Comparison of ENCODE assay signal across 7 cellular contexts in the genomic region with DNA sequence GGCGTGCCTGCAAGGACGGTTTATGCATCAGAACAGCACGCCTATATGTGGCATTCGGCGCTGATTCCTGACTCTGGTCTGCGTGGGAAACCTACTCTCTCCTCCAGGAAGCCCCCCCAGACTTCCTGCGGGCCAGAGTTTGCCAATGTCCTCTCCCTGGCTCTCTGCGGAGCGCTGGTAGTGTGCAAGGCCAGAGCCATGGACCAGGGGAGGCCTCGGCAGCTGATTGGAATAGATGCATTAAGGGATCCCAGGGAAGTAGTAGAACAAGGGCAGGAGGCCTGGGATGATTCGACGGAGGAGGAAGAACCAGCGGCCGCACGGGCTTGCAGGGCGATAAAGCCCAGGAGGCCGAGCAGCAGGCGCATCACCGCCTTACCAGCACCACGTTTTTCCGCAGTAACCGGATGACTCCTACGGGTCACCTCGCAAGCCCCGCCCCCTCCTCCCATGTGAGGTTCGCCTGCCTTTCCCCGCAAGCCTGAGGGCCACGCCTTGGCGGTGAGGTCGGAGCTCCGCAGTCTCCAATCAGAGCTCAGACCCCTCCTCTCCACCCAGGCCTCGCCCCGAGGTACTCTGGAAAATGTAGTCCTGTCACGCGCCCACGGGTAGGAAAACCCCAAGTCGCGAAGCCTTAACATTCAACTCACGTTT. TPM values are rescaled to one million over a fixed set of nuclear protein-coding genes. Genes with fewer than 3 reads are reported as not detected.
DNase-seq lines count a peak whose midpoint lies in the region; ATAC-seq and TF ChIP-seq lines count a peak whose summit lies in the region.

No MANE protein-coding gene starts in this region.

- no peaks in the 10 kb centered on the region for H3K4me1 Mint-ChIP-seq in endothelial cell (ENCODE audit: unreplicated experiment)
- H3K4me1 Mint-ChIP-seq in naive thymus-derived CD8-positive, alpha-beta T cell, result peaks cover 21 to 54% (median 42%) of the 10 kb centered on the region in 4 donors

- H3K27ac Mint-ChIP-seq in endothelial cell (ENCODE audit: unreplicated experiment), result no peak overlapping the region
- H3K27ac Mint-ChIP-seq in naive thymus-derived CD8-positive, alpha-beta T cell, result peak overlapping the region; percentile 53 to 94 (median 88)

- H3K36me3 Mint-ChIP-seq in endothelial cell (ENCODE audit: low read depth, unreplicated experiment), result peaks cover 5% of the 10 kb centered on the region
- H3K36me3 Mint-ChIP-seq in naive thymus-derived CD8-positive, alpha-beta T cell, result peaks cover 0 to 6% (median 0%) of the 10 kb centered on the region in 3 donors

- peaks cover 5% of the 10 kb centered on the region for H3K27me3 Mint-ChIP-seq in endothelial cell (ENCODE audit: unreplicated experiment)
- H3K27me3 Mint-ChIP-seq in naive thymus-derived CD8-positive, alpha-beta T cell, result peaks cover 0 to 17% (median 1%) of the 10 kb centered on the region in 5 donors

- peaks cover 5% of the 10 kb centered on the region for H3K9me3 Mint-ChIP-seq in endothelial cell (ENCODE audit: unreplicated experiment)
- peaks cover 0 to 5% (median 0%) of the 10 kb centered on the region in 9 donors for H3K9me3 Mint-ChIP-seq in naive thymus-derived CD8-positive, alpha-beta T cell

- H3K4me3 Mint-ChIP-seq in endothelial cell (ENCODE audit: unreplicated experiment), result no peak overlapping the region
- H3K4me3 Mint-ChIP-seq in naive thymus-derived CD8-positive, alpha-beta T cell, result peak overlapping the region; percentile 53 to 94 (median 78)

- peak; percentile 47 to 62 for ATAC-seq in naive thymus-derived CD8-positive, alpha-beta T cell
- no peak for ATAC-seq in GM18907 (IDR thresholded peaks at IDR 0.05; ENCODE audit: unreplicated experiment)
- no peak for ATAC-seq in GM19324 (IDR thresholded peaks at IDR 0.05; ENCODE audit: low FRiP score, unreplicated experiment)

- POLR2A ChIA-PET in naive thymus-derived CD8-positive, alpha-beta T cell (lab: Charles Lee), result interaction anchor here (0.6 to 5.5 kb wide), 6 partner anchors 10 to 1742 kb away, joined by 3 to 43 read pairs (median 4); a partner anchor contains a TSS

- DNase-seq in KG1 (lab: John Stamatoyannopoulos, UW) (peak; percentile 40), endothelial cell (ENCODE audit: low spot score) (peak; percentile 56)
- peak; percentile 38 to 52 for DNase-seq in activated CD4-positive, alpha-beta T cell treated with anti-CD3 and anti-CD28 coated beads, Interleukin-2, amount 50 U/mL, for 4 hours
- peak; percentile 63 to 95 (median 88) for DNase-seq in naive thymus-derived CD8-positive, alpha-beta T cell
- peak; percentile 31 for DNase-seq in stimulated activated naive CD4-positive, alpha-beta T cell treated with Interleukin-2 at 50 U/mL for 16 hours (lab: John Stamatoyannopoulos, UW)

- no peak for TF ChIP-seq CTCF in endothelial cell (IDR thresholded peaks at IDR 0.05; ENCODE audit: unreplicated experiment)

RNA-seq across cellular contexts. Expression of a gene that starts 5.0 kb away (rescaled TPM):
- 37.3 TPM for total RNA-seq in endothelial cell (ENCODE audit: unreplicated experiment)
- total RNA-seq in naive thymus-derived CD8-positive, alpha-beta T cell, result 10 to 100 TPM; 12.4 to 14.0 TPM
- 10 to 100 TPM in 2 of 3 donors, 1 to 10 TPM in 1; 9.4 to 15.8 (median 11.1) TPM for polyA plus RNA-seq in naive thymus-derived CD8-positive, alpha-beta T cell

RNA-seq across cellular contexts. Expression of a gene that starts 8.6 kb away (rescaled TPM):
- total RNA-seq in endothelial cell (ENCODE audit: unreplicated experiment), result 6.5 TPM
- under 1 TPM; 0.26 to 0.30 TPM for total RNA-seq in naive thymus-derived CD8-positive, alpha-beta T cell
- under 1 TPM in 2 of 3 donors, not detected in 1; 0.43 to 0.96 TPM for polyA plus RNA-seq in naive thymus-derived CD8-positive, alpha-beta T cell

RNA-seq across cellular contexts. Expression of a gene that starts 42.1 kb away (rescaled TPM):
- total RNA-seq in endothelial cell (ENCODE audit: unreplicated experiment), result not detected
- not detected for total RNA-seq in naive thymus-derived CD8-positive, alpha-beta T cell
- polyA plus RNA-seq in naive thymus-derived CD8-positive, alpha-beta T cell, result not detected

Comparison
In these comparisons a context has a peak if more than half of its experiments do, and no peak if none do; other contexts are left out.
1. DNase-seq: peak in every context shown above with its lines; median percentile 88 in naive thymus-derived CD8-positive, alpha-beta T cell; 56 in endothelial cell; 45 in activated CD4-positive, alpha-beta T cell treated with anti-CD3 and anti-CD28 coated beads, Interleukin-2, amount 50 U/mL, for 4 hours; 40 in KG1; 31 in stimulated activated naive CD4-positive, alpha-beta T cell treated with Interleukin-2 at 50 U/mL for 16 hours.
2. ATAC-seq: peak in naive thymus-derived CD8-positive, alpha-beta T cell (2 of 2); none in GM18907 (single experiment) and GM19324 (single experiment).